ENCODE assay signal across 1 cellular context in genomic region chr22:50243704-50244419, GRCh38.
TF ChIP-seq lines count a peak whose summit lies in the region.

No MANE protein-coding gene starts in this region.

TF ChIP-seq in HepG2, 621 proteins besides CTCF, POLR2A, EP300 and RAD21 (continues in another document):
- no peak for TF ChIP-seq ERF (CRISPR knock-in tag; IDR thresholded peaks at IDR 0.05)
- no peak for TF ChIP-seq ZNF678 (CRISPR knock-in tag; IDR thresholded peaks at IDR 0.05)
- TF ChIP-seq SIN3A (IDR thresholded peaks at IDR 0.05; ENCODE audit: borderline replicate concordance, low read depth, low read length), result peak; percentile 57; the same call in 1 of the 2 replicates
- peak; percentile 56; the same call in 1 of the 2 replicates for TF ChIP-seq TFAP4 (IDR thresholded peaks at IDR 0.05; ENCODE audit: borderline replicate concordance, low read depth)
- peak; percentile 34 for TF ChIP-seq SAP130 (CRISPR knock-in tag; IDR thresholded peaks at IDR 0.05; ENCODE audit: low read depth)
- TF ChIP-seq ZNF224 (CRISPR knock-in tag; IDR thresholded peaks at IDR 0.05), result 0 out of 2 replicates have a peak, but pooled peaks have one; percentile 12
- peak; percentile 42 for TF ChIP-seq GABPA (IDR thresholded peaks at IDR 0.05; ENCODE audit: low read depth, low read length)
- TF ChIP-seq GABPA (CRISPR knock-in tag; IDR thresholded peaks at IDR 0.05; ENCODE audit: low read depth), result no peak
- TF ChIP-seq REL (CRISPR knock-in tag; conservative IDR thresholded peaks at IDR 0.05), result no peak
- no peak for TF ChIP-seq ZFY (CRISPR knock-in tag; IDR thresholded peaks at IDR 0.05)
- TF ChIP-seq, protein P1, sequence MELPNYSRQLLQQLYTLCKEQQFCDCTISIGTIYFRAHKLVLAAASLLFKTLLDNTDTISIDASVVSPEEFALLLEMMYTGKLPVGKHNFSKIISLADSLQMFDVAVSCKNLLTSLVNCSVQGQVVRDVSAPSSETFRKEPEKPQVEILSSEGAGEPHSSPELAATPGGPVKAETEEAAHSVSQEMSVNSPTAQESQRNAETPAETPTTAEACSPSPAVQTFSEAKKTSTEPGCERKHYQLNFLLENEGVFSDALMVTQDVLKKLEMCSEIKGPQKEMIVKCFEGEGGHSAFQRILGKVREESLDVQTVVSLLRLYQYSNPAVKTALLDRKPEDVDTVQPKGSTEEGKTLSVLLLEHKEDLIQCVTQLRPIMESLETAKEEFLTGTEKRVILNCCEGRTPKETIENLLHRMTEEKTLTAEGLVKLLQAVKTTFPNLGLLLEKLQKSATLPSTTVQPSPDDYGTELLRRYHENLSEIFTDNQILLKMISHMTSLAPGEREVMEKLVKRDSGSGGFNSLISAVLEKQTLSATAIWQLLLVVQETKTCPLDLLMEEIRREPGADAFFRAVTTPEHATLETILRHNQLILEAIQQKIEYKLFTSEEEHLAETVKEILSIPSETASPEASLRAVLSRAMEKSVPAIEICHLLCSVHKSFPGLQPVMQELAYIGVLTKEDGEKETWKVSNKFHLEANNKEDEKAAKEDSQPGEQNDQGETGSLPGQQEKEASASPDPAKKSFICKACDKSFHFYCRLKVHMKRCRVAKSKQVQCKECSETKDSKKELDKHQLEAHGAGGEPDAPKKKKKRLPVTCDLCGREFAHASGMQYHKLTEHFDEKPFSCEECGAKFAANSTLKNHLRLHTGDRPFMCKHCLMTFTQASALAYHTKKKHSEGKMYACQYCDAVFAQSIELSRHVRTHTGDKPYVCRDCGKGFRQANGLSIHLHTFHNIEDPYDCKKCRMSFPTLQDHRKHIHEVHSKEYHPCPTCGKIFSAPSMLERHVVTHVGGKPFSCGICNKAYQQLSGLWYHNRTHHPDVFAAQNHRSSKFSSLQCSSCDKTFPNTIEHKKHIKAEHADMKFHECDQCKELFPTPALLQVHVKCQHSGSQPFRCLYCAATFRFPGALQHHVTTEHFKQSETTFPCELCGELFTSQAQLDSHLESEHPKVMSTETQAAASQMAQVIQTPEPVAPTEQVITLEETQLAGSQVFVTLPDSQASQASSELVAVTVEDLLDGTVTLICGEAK (IDR thresholded peaks at IDR 0.05), result no peak
- TF ChIP-seq, protein P1 (CRISPR knock-in tag; IDR thresholded peaks at IDR 0.05), result 0 out of 2 replicates have a peak, but pooled peaks have one; percentile 2
- TF ChIP-seq KDM5B (CRISPR knock-in tag; IDR thresholded peaks at IDR 0.05; ENCODE audit: borderline replicate concordance), result 0 out of 2 replicates have a peak, but pooled peaks have one; percentile 24
- TF ChIP-seq ELF1 (CRISPR knock-in tag; IDR thresholded peaks at IDR 0.05), result 0 out of 2 replicates have a peak, but pooled peaks have one; percentile 33
- TF ChIP-seq ZNF256 (CRISPR knock-in tag; conservative IDR thresholded peaks at IDR 0.05), result no peak
- no peak for TF ChIP-seq RAD51 (IDR thresholded peaks at IDR 0.05; ENCODE audit: borderline replicate concordance)
- TF ChIP-seq, protein P2, sequence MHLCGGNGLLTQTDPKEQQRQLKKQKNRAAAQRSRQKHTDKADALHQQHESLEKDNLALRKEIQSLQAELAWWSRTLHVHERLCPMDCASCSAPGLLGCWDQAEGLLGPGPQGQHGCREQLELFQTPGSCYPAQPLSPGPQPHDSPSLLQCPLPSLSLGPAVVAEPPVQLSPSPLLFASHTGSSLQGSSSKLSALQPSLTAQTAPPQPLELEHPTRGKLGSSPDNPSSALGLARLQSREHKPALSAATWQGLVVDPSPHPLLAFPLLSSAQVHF (CRISPR knock-in tag; IDR thresholded peaks at IDR 0.05), result no peak
- TF ChIP-seq HDAC1 (CRISPR knock-in tag; IDR thresholded peaks at IDR 0.05), result no peak
- TF ChIP-seq ZNF724P (CRISPR knock-in tag; IDR thresholded peaks at IDR 0.05; ENCODE audit: borderline replicate concordance), result 0 out of 2 replicates have a peak, but pooled peaks have one; percentile 9
- no peak for TF ChIP-seq ZNF788 (CRISPR knock-in tag; IDR thresholded peaks at IDR 0.05; ENCODE audit: borderline replicate concordance)
- no peak for TF ChIP-seq ZNF562 (CRISPR knock-in tag; IDR thresholded peaks at IDR 0.05; ENCODE audit: borderline replicate concordance)
- no peak for TF ChIP-seq CHCHD3 (CRISPR knock-in tag; IDR thresholded peaks at IDR 0.05)
- 0 out of 2 replicates have a peak, but pooled peaks have one; percentile 1 for TF ChIP-seq ZNF230 (CRISPR knock-in tag; IDR thresholded peaks at IDR 0.05)
- TF ChIP-seq, protein P3, sequence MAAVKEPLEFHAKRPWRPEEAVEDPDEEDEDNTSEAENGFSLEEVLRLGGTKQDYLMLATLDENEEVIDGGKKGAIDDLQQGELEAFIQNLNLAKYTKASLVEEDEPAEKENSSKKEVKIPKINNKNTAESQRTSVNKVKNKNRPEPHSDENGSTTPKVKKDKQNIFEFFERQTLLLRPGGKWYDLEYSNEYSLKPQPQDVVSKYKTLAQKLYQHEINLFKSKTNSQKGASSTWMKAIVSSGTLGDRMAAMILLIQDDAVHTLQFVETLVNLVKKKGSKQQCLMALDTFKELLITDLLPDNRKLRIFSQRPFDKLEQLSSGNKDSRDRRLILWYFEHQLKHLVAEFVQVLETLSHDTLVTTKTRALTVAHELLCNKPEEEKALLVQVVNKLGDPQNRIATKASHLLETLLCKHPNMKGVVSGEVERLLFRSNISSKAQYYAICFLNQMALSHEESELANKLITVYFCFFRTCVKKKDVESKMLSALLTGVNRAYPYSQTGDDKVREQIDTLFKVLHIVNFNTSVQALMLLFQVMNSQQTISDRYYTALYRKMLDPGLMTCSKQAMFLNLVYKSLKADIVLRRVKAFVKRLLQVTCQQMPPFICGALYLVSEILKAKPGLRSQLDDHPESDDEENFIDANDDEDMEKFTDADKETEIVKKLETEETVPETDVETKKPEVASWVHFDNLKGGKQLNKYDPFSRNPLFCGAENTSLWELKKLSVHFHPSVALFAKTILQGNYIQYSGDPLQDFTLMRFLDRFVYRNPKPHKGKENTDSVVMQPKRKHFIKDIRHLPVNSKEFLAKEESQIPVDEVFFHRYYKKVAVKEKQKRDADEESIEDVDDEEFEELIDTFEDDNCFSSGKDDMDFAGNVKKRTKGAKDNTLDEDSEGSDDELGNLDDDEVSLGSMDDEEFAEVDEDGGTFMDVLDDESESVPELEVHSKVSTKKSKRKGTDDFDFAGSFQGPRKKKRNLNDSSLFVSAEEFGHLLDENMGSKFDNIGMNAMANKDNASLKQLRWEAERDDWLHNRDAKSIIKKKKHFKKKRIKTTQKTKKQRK (IDR thresholded peaks at IDR 0.05; ENCODE audit: low read length), result no peak
- no peak for TF ChIP-seq RFX5 (IDR thresholded peaks at IDR 0.05; ENCODE audit: low read depth, low read length)
- no peak for TF ChIP-seq ZNF75D (CRISPR knock-in tag; IDR thresholded peaks at IDR 0.05; ENCODE audit: borderline replicate concordance)
- no peak for TF ChIP-seq ARNT (IDR thresholded peaks at IDR 0.05)
- TF ChIP-seq ZBTB26 (CRISPR knock-in tag; IDR thresholded peaks at IDR 0.05; ENCODE audit: borderline replicate concordance), result no peak
- no peak for TF ChIP-seq ZNF20 (CRISPR knock-in tag; IDR thresholded peaks at IDR 0.05)
- TF ChIP-seq ZSCAN25 (CRISPR knock-in tag; IDR thresholded peaks at IDR 0.05), result no peak
- TF ChIP-seq, protein P4, sequence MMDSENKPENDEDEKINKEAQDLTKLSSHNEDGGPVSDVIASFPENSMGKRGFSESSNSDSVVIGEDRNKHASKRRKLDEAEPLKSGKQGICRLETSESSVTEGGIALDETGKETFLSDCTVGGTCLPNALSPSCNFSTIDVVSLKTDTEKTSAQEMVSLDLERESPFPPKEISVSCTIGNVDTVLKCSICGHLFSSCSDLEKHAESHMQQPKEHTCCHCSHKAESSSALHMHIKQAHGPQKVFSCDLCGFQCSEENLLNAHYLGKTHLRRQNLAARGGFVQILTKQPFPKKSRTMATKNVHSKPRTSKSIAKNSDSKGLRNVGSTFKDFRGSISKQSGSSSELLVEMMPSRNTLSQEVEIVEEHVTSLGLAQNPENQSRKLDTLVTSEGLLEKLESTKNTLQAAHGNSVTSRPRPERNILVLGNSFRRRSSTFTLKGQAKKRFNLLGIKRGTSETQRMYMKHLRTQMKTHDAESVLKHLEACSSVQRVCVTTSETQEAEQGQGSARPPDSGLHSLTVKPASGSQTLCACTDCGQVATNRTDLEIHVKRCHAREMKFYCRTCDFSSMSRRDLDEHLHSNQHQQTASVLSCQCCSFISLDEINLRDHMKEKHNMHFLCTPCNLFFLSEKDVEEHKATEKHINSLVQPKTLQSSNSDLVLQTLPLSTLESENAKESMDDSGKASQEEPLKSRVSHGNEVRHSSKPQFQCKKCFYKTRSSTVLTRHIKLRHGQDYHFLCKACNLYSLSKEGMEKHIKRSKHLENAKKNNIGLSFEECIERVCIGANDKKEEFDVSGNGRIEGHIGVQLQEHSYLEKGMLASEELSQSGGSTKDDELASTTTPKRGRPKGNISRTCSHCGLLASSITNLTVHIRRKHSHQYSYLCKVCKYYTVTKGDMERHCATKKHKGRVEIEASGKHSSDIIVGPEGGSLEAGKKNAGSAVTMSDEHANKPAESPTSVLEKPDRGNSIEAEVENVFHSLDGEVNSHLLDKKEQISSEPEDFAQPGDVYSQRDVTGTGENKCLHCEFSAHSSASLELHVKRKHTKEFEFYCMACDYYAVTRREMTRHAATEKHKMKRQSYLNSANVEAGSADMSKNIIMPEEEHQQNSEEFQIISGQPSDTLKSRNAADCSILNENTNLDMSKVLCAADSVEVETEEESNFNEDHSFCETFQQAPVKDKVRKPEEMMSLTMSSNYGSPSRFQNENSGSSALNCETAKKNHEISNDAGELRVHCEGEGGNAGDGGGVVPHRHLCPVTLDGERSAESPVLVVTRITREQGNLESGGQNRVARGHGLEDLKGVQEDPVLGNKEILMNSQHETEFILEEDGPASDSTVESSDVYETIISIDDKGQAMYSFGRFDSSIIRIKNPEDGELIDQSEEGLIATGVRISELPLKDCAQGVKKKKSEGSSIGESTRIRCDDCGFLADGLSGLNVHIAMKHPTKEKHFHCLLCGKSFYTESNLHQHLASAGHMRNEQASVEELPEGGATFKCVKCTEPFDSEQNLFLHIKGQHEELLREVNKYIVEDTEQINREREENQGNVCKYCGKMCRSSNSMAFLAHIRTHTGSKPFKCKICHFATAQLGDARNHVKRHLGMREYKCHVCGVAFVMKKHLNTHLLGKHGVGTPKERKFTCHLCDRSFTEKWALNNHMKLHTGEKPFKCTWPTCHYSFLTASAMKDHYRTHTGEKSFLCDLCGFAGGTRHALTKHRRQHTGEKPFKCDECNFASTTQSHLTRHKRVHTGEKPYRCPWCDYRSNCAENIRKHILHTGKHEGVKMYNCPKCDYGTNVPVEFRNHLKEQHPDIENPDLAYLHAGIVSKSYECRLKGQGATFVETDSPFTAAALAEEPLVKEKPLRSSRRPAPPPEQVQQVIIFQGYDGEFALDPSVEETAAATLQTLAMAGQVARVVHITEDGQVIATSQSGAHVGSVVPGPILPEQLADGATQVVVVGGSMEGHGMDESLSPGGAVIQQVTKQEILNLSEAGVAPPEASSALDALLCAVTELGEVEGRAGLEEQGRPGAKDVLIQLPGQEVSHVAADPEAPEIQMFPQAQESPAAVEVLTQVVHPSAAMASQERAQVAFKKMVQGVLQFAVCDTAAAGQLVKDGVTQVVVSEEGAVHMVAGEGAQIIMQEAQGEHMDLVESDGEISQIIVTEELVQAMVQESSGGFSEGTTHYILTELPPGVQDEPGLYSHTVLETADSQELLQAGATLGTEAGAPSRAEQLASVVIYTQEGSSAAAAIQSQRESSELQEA (CRISPR knock-in tag; IDR thresholded peaks at IDR 0.05; ENCODE audit: not compliant biosample characterization), result no peak
- no peak for TF ChIP-seq CSRNP2 (CRISPR knock-in tag; conservative IDR thresholded peaks at IDR 0.05; ENCODE audit: low read depth)
- no peak for TF ChIP-seq SMARCC2 (IDR thresholded peaks at IDR 0.05)
